18 cellular contexts compared by ENCODE assay signal in the genomic region with DNA sequence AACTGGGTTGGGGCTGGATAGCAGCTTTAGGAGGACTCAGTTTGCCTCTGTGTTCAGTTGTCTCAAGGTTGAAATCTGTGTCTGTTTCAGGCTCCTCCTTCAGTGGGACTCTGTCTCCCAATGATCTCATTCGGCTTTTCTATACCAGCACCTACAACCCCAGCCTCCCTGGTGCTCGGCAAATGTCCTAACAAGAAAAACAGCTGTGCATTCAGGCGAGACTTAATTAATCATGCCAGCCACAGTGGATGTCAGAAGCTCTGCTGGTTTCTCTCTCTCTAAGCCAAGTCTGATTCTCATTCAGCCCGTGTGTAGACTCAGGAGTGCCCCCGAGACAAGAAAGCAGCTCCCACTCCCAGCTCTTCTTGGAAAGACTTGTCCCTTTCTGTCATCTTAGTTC. TPM values are rescaled to one million over a fixed set of nuclear protein-coding genes. Genes with fewer than 3 reads are reported as not detected.
DNase-seq lines count a peak whose midpoint lies in the region; ATAC-seq and TF ChIP-seq lines count a peak whose summit lies in the region.
"Had no signal": no experiment of that assay in that cellular context is flagged by ENCODE, and none has a peak within 500 bp of the region (broad histone marks: within the 10 kb centered on the region; RNA-seq: fewer than 3 reads in every experiment).

No MANE protein-coding gene starts in this region.

- H3K36me3 Mint-ChIP-seq in activated naive CD8-positive, alpha-beta T cell = peaks cover 11% of the 10 kb centered on the region
- peaks cover 4% of the 10 kb centered on the region for H3K36me3 Mint-ChIP-seq in activated naive CD8-positive, alpha-beta T cell treated with anti-CD3 and anti-CD28 coated beads, Interleukin-2, amount 50 U/mL, for 24 hours (ENCODE audit: low read depth)
- no peaks in the 10 kb centered on the region for H3K36me3 Mint-ChIP-seq in type B pancreatic cell

- peaks cover 20% of the 10 kb centered on the region for H3K9me3 Mint-ChIP-seq in activated naive CD8-positive, alpha-beta T cell (ENCODE audit: low read depth)
- peaks cover 24% of the 10 kb centered on the region for H3K9me3 Mint-ChIP-seq in activated naive CD8-positive, alpha-beta T cell treated with anti-CD3 and anti-CD28 coated beads, Interleukin-2, amount 50 U/mL, for 24 hours
- H3K9me3 Mint-ChIP-seq in type B pancreatic cell = peaks cover 23% of the 10 kb centered on the region

- H3K4me3 Mint-ChIP-seq in activated naive CD8-positive, alpha-beta T cell = no peak overlapping the region
- no peak overlapping the region for H3K4me3 Mint-ChIP-seq in activated naive CD8-positive, alpha-beta T cell treated with anti-CD3 and anti-CD28 coated beads, Interleukin-2, amount 50 U/mL, for 24 hours
- no peak overlapping the region for H3K4me3 Mint-ChIP-seq in type B pancreatic cell
- H3K4me3 Mint-ChIP-seq: HFFc6 had no signal

- ATAC-seq in activated naive CD8-positive, alpha-beta T cell treated with anti-CD3 and anti-CD28 coated beads, Interleukin-2, amount 50 U/mL, for 24 hours = no peak
- ATAC-seq in HG02623 (IDR thresholded peaks at IDR 0.05; ENCODE audit: unreplicated experiment) = no peak
- ATAC-seq: GM12878 had no signal

- H3K4me1 Mint-ChIP-seq in activated naive CD8-positive, alpha-beta T cell (ENCODE audit: low read depth) = peaks cover 12% of the 10 kb centered on the region
- no peaks in the 10 kb centered on the region for H3K4me1 Mint-ChIP-seq in activated naive CD8-positive, alpha-beta T cell treated with anti-CD3 and anti-CD28 coated beads, Interleukin-2, amount 50 U/mL, for 24 hours
- H3K4me1 Mint-ChIP-seq in type B pancreatic cell (ENCODE audit: unreplicated experiment) = no peaks in the 10 kb centered on the region

- no peak for DNase-seq in activated naive CD8-positive, alpha-beta T cell treated with anti-CD3 and anti-CD28 coated beads, Interleukin-2, amount 50 U/mL, for 24 hours
- DNase-seq in glomerular visceral epithelial cell (ENCODE audit: extremely low spot score) (peak; percentile 15), myocyte (ENCODE audit: low read depth) (peak; percentile 30), type B pancreatic cell (ENCODE audit: extremely low spot score, unreplicated experiment) (peak; percentile 37), T-helper 9 cell (no peak), NCI-H748 treated with DMSO at 0.1 percent for 48 hours (lab: John Stamatoyannopoulos, UW) (no peak)
- DNase-seq: AML-193, Calu3, DMS 273 treated with DMSO at 0.1 percent for 48 hours, DMS79, HCEC 1CT, HFFc6 had no signal

- no peaks in the 10 kb centered on the region for H3K27me3 Mint-ChIP-seq in activated naive CD8-positive, alpha-beta T cell
- no peaks in the 10 kb centered on the region for H3K27me3 Mint-ChIP-seq in activated naive CD8-positive, alpha-beta T cell treated with anti-CD3 and anti-CD28 coated beads, Interleukin-2, amount 50 U/mL, for 24 hours
- peaks cover 14% of the 10 kb centered on the region for H3K27me3 Mint-ChIP-seq in type B pancreatic cell

- TF ChIP-seq CTCF in type B pancreatic cell (conservative IDR thresholded peaks at IDR 0.05) = no peak

- peak overlapping the region; percentile 22 for H3K27ac Mint-ChIP-seq in activated naive CD8-positive, alpha-beta T cell
- no peak overlapping the region for H3K27ac Mint-ChIP-seq in activated naive CD8-positive, alpha-beta T cell treated with anti-CD3 and anti-CD28 coated beads, Interleukin-2, amount 50 U/mL, for 24 hours
- H3K27ac Mint-ChIP-seq in type B pancreatic cell = no peak overlapping the region
- H3K27ac Mint-ChIP-seq: HFFc6 had no signal

RNA-seq across cellular contexts. Expression of a gene that starts 46.8 kb away (rescaled TPM):
- total RNA-seq in myocyte (not detected in 2 replicates), type B pancreatic cell (ENCODE audit: low replicate concordance) (not detected in 2 replicates)
- not detected for polyA plus RNA-seq in myocyte (2012)
- total RNA-seq: A673, Calu3, G401, GM12878, H4, HFFc6 had no signal
- polyA plus RNA-seq: GM12878 had no signal

RNA-seq across cellular contexts. Expression of a gene that starts 50.1 kb away (rescaled TPM):
- not detected in 2 replicates for total RNA-seq in myocyte
- polyA plus RNA-seq in myocyte (2012) = not detected
- 0.22 TPM in 1 of 2 replicates, not detected in the other for total RNA-seq in type B pancreatic cell (ENCODE audit: low replicate concordance)
- total RNA-seq: A673, Calu3, G401, GM12878, H4, HFFc6 had no signal
- polyA plus RNA-seq: GM12878 had no signal

Comparison
In these comparisons a context has a peak if more than half of its experiments do, and no peak if none do; other contexts are left out.
1. DNase-seq: peak in glomerular visceral epithelial cell (single experiment), myocyte (single experiment) and type B pancreatic cell (single experiment); none in activated naive CD8-positive, alpha-beta T cell treated with anti-CD3 and anti-CD28 coated beads, Interleukin-2, amount 50 U/mL, for 24 hours (single experiment), T-helper 9 cell (single experiment) and NCI-H748 treated with DMSO at 0.1 percent for 48 hours (single experiment).